In genomic region chr13:110008816-110009215, GRCh38 we compare ENCODE assay signal across 1 cellular context.
TF ChIP-seq lines count a peak whose summit lies in the region.

No MANE protein-coding gene starts in this region.

TF ChIP-seq in IMR-90, 13 proteins besides CTCF, POLR2A, EP300 and RAD21 (continued from another document):
- TF ChIP-seq, protein P1, sequence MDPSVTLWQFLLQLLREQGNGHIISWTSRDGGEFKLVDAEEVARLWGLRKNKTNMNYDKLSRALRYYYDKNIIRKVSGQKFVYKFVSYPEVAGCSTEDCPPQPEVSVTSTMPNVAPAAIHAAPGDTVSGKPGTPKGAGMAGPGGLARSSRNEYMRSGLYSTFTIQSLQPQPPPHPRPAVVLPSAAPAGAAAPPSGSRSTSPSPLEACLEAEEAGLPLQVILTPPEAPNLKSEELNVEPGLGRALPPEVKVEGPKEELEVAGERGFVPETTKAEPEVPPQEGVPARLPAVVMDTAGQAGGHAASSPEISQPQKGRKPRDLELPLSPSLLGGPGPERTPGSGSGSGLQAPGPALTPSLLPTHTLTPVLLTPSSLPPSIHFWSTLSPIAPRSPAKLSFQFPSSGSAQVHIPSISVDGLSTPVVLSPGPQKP (IDR thresholded peaks at IDR 0.05; ENCODE audit: borderline replicate concordance, low read depth, low read length): no peak
- TF ChIP-seq SMC3 (IDR thresholded peaks at IDR 0.05; ENCODE audit: low read depth, low read length) (no peak), MAFK (IDR thresholded peaks at IDR 0.05; ENCODE audit: low read depth, low read length) (no peak), USF2 (IDR thresholded peaks at IDR 0.05; ENCODE audit: low read depth, low read length) (no peak), RFX5 (IDR thresholded peaks at IDR 0.05; ENCODE audit: low read depth, low read length) (no peak), CEBPB (IDR thresholded peaks at IDR 0.05; ENCODE audit: low read depth, low read length) (no peak)
